Comparison of ENCODE assay signal across 9 cellular contexts in genomic region chr7:133139350-133139749, GRCh38. TPM values are rescaled to one million over a fixed set of nuclear protein-coding genes. Genes with fewer than 3 reads are reported as not detected.
DNase-seq lines count a peak whose midpoint lies in the region; ATAC-seq and TF ChIP-seq lines count a peak whose summit lies in the region.
"Had no signal": no experiment of that assay in that cellular context is flagged by ENCODE, and none has a peak within 500 bp of the region (broad histone marks: within the 10 kb centered on the region; RNA-seq: fewer than 3 reads in every experiment).

No MANE protein-coding gene starts in this region.

- intact Hi-C loops in mammary epithelial cell (cut with micrococcal nuclease) = no loop called here

- H3K4me3 ChIP-seq in mammary epithelial cell (replicated peaks in 1 of 3; ENCODE audit: insufficient read depth in 1 of 3, low read depth in 2 of 3, low read length in 3 of 3) = no peak overlapping the region

- no peaks in the 10 kb centered on the region for H3K4me1 ChIP-seq in mammary epithelial cell (ENCODE audit: insufficient read depth, low read length)

- 50% methylated on average over 4 of the region's 4 CpGs for WGBS in mammary epithelial cell (ENCODE audit: low coverage, missing lambda C conversion rate)

- peaks cover 2% of the 10 kb centered on the region for H3K27me3 ChIP-seq in mammary epithelial cell (ENCODE audit: insufficient read depth, low read length)

- no peaks in the 10 kb centered on the region for H3K9me3 ChIP-seq in mammary epithelial cell (replicated peaks; ENCODE audit: insufficient read depth, low read length)

- no peak overlapping the region for H3K27ac ChIP-seq in mammary epithelial cell (ENCODE audit: insufficient read depth, low read depth, low read length)

- no peak overlapping the region for H3K9ac ChIP-seq in mammary epithelial cell (ENCODE audit: insufficient read depth, low read length)

- H2AFZ ChIP-seq in mammary epithelial cell (ENCODE audit: low read depth, low read length) = no peak overlapping the region

- ATAC-seq in GM21447 (IDR thresholded peaks at IDR 0.05; ENCODE audit: unreplicated experiment) = no peak

- H3K4me2 ChIP-seq in mammary epithelial cell (ENCODE audit: insufficient read depth, low read depth, low read length) = no peak overlapping the region

- CTCF ChIA-PET in mammary epithelial cell (lab: Charles Lee; ENCODE audit: low non-redundant PET) = no interaction called here

- BruUV-seq in mammary epithelial cell (replicated peaks; lab: Mats Ljungman, UMichigan) = no TSS peak

- peak; percentile 18 to 41 for TF ChIP-seq CTCF in mammary epithelial cell (conservative IDR thresholded peaks at IDR 0.05 in 1 of 2, IDR thresholded peaks at IDR 0.05 in 1 of 2; ENCODE audit: extremely low read depth in 1 of 2, insufficient read depth in 1 of 2, low read depth in 1 of 2, low read length in 2 of 2)

- dilution Hi-C loops in mammary epithelial cell (cut with HindIII; ENCODE audit: low sequenced_read_pairs) = loop anchor here (5.0 kb wide), 1 partner anchor 33 kb away; no protein-coding TSS in a partner anchor

- no peaks in the 10 kb centered on the region for H3K79me2 ChIP-seq in mammary epithelial cell (ENCODE audit: insufficient read depth, low read length)

- in situ Hi-C loops in mammary epithelial cell (cut with MboI; ENCODE audit: low sequenced_read_pairs in 2 of 2) = no loop called here

- no peaks in the 10 kb centered on the region for H4K20me1 ChIP-seq in mammary epithelial cell (ENCODE audit: insufficient read depth, low read length)

- DNase-seq in ELR (ENCODE audit: low read depth) (peak; percentile 36), LHCN-M2 (ENCODE audit: low read depth) (peak; percentile 62), mammary epithelial cell (peak; percentile 25), lung microvascular endothelial cell (ENCODE audit: low read depth in 2 of 2) (peak; percentile 56 to 62), amniotic stem cell (lab: John Stamatoyannopoulos, UW) (no peak), HUDEP-2 (lab: John Stamatoyannopoulos, UW; ENCODE audit: unreplicated experiment in 76 of 76) (no peak), HPDE6-E6E7 (ENCODE audit: extremely low spot score) (no peak)
- DNase-seq: stimulated activated CD4-positive, alpha-beta T cell treated with anti-CD3 and anti-CD28 coated beads, Interleukin-2, amount 100 ng/mL, for 48 hours had no signal

- no peaks in the 10 kb centered on the region for H3K36me3 ChIP-seq in mammary epithelial cell (ENCODE audit: insufficient read depth, low read length)

RNA-seq across cellular contexts. Expression of gene CHCHD3, which starts 57.5 kb away (rescaled TPM):
- total RNA-seq in LHCN-M2 (2014; rRNA removed) (113 and 115 TPM in 2 replicates), mammary epithelial cell (10 to 100 TPM; 51.2 to 63.2 TPM), lung microvascular endothelial cell (49.7 and 53.2 TPM in 2 replicates)
- polyA plus RNA-seq in LHCN-M2 (2012) = 74.1 TPM
- polyA plus RNA-seq in mammary epithelial cell = 58.9 TPM
- polyA minus RNA-seq in mammary epithelial cell = 20.2 TPM

Comparison
In these comparisons a context has a peak if more than half of its experiments do, and no peak if none do; other contexts are left out.
1. DNase-seq: peak in ELR (single experiment), LHCN-M2 (single experiment), mammary epithelial cell (single experiment) and lung microvascular endothelial cell (2 of 2); none in amniotic stem cell (single experiment), HUDEP-2 (0 of 76) and HPDE6-E6E7 (single experiment).